In genomic region chr1:12562955-12563576, GRCh38 we compare ENCODE assay signal across 1 cellular context.
A peak's percentile ranks its signal among the peaks of the same experiment; 100 is the strongest.
TF ChIP-seq lines count a peak whose summit lies in the region.

No MANE protein-coding gene starts in this region.

TF ChIP-seq in K562, 482 proteins besides CTCF, POLR2A, EP300 and RAD21 (continued from another document):
- no peak for TF ChIP-seq STAT6 (CRISPR knock-in tag; IDR thresholded peaks at IDR 0.05)
- TF ChIP-seq GABPB2 (CRISPR knock-in tag; conservative IDR thresholded peaks at IDR 0.05) = no peak
- TF ChIP-seq MTA3 (IDR thresholded peaks at IDR 0.05; ENCODE audit: borderline replicate concordance) = peak; percentile 41; the same call in 1 of the 2 replicates
- TF ChIP-seq JUN (IDR thresholded peaks at IDR 0.05; ENCODE audit: borderline replicate concordance, low read depth, low read length) = 0 out of 2 replicates have a peak, but pooled peaks have one; percentile 55
- no peak for TF ChIP-seq JUN (CRISPR knock-in tag; IDR thresholded peaks at IDR 0.05; ENCODE audit: borderline replicate concordance)
- peak; percentile 94 for TF ChIP-seq CBX5 (IDR thresholded peaks at IDR 0.05; ENCODE audit: borderline replicate concordance, low read depth)
- TF ChIP-seq LEF1 (IDR thresholded peaks at IDR 0.05) = peak; percentile 45; the same call in 1 of the 2 replicates
